10 cellular contexts compared by ENCODE assay signal in genomic region chr14:24116111-24116809, GRCh38. TPM values are rescaled to one million over a fixed set of nuclear protein-coding genes. Genes with fewer than 3 reads are reported as not detected.
DNase-seq lines count a peak whose midpoint lies in the region; ATAC-seq lines count a peak whose summit lies in the region.
"Had no signal": no experiment of that assay in that cellular context is flagged by ENCODE, and none has a peak within 500 bp of the region (broad histone marks: within the 10 kb centered on the region; RNA-seq: fewer than 3 reads in every experiment).

No MANE protein-coding gene starts in this region.

- H3K27ac Mint-ChIP-seq in T-helper 2 cell treated with Interferon-gamma antibody and Interleukin-4, amounts not matched to agents 5 μg/mL and 100 μg/mL, for 36 hours: peak overlapping the region; percentile 97
- peak overlapping the region; percentile 98 for H3K27ac Mint-ChIP-seq in activated T-helper 17 cell treated with anti-CD3 and anti-CD28 coated beads, Interleukin-2, amount 50 U/mL, for 72 hours
- H3K27ac Mint-ChIP-seq in immature natural killer cell: peak overlapping the region; percentile 37 to 100 (median 98)
- H3K27ac Mint-ChIP-seq in stimulated activated naive B cell treated with anti-CD40 and anti-IgM and Interleukin-4, amounts not matched to agents 10 μg/mL and 1 μg/mL and 100 μg/mL, for 72 hours: no peak overlapping the region

- peaks cover 48% of the 10 kb centered on the region for H3K36me3 Mint-ChIP-seq in T-helper 2 cell treated with Interferon-gamma antibody and Interleukin-4, amounts not matched to agents 5 μg/mL and 100 μg/mL, for 36 hours (ENCODE audit: low read depth)
- peaks cover 69% of the 10 kb centered on the region for H3K36me3 Mint-ChIP-seq in activated T-helper 17 cell treated with anti-CD3 and anti-CD28 coated beads, Interleukin-2, amount 50 U/mL, for 72 hours (ENCODE audit: low read depth)
- H3K36me3 Mint-ChIP-seq in immature natural killer cell: peaks cover 18 to 37% (median 18%) of the 10 kb centered on the region in 3 donors
- peaks cover 29 to 52% of the 10 kb centered on the region in 2 donors for H3K36me3 Mint-ChIP-seq in stimulated activated naive B cell treated with anti-CD40 and anti-IgM and Interleukin-4, amounts not matched to agents 10 μg/mL and 1 μg/mL and 100 μg/mL, for 72 hours

- H3K4me3 Mint-ChIP-seq in T-helper 2 cell treated with Interferon-gamma antibody and Interleukin-4, amounts not matched to agents 5 μg/mL and 100 μg/mL, for 36 hours: peak overlapping the region; percentile 92
- peak overlapping the region; percentile 100 for H3K4me3 Mint-ChIP-seq in activated T-helper 17 cell treated with anti-CD3 and anti-CD28 coated beads, Interleukin-2, amount 50 U/mL, for 72 hours
- H3K4me3 Mint-ChIP-seq in immature natural killer cell: peak overlapping the region; percentile 96 to 100 (median 98)
- H3K4me3 Mint-ChIP-seq in stimulated activated naive B cell treated with anti-CD40 and anti-IgM and Interleukin-4, amounts not matched to agents 10 μg/mL and 1 μg/mL and 100 μg/mL, for 72 hours: peak overlapping the region; percentile 97 to 99

- H3K4me1 Mint-ChIP-seq in T-helper 2 cell treated with Interferon-gamma antibody and Interleukin-4, amounts not matched to agents 5 μg/mL and 100 μg/mL, for 36 hours (ENCODE audit: low read depth): peaks cover 25% of the 10 kb centered on the region
- peaks cover 24% of the 10 kb centered on the region for H3K4me1 Mint-ChIP-seq in activated T-helper 17 cell treated with anti-CD3 and anti-CD28 coated beads, Interleukin-2, amount 50 U/mL, for 72 hours
- H3K4me1 Mint-ChIP-seq in immature natural killer cell: peaks cover 30 to 37% of the 10 kb centered on the region in 2 donors
- peaks cover 20 to 24% of the 10 kb centered on the region in 2 donors for H3K4me1 Mint-ChIP-seq in stimulated activated naive B cell treated with anti-CD40 and anti-IgM and Interleukin-4, amounts not matched to agents 10 μg/mL and 1 μg/mL and 100 μg/mL, for 72 hours

- H3K27me3 Mint-ChIP-seq in T-helper 2 cell treated with Interferon-gamma antibody and Interleukin-4, amounts not matched to agents 5 μg/mL and 100 μg/mL, for 36 hours (ENCODE audit: low read depth): no peaks in the 10 kb centered on the region
- no peaks in the 10 kb centered on the region for H3K27me3 Mint-ChIP-seq in activated T-helper 17 cell treated with anti-CD3 and anti-CD28 coated beads, Interleukin-2, amount 50 U/mL, for 72 hours
- peaks cover 8 to 16% (median 12%) of the 10 kb centered on the region in 3 donors for H3K27me3 Mint-ChIP-seq in immature natural killer cell (ENCODE audit: low read depth in 3 of 3)
- H3K27me3 Mint-ChIP-seq in stimulated activated naive B cell treated with anti-CD40 and anti-IgM and Interleukin-4, amounts not matched to agents 10 μg/mL and 1 μg/mL and 100 μg/mL, for 72 hours: no peaks in the 10 kb centered on the region

- H3K9me3 Mint-ChIP-seq in T-helper 2 cell treated with Interferon-gamma antibody and Interleukin-4, amounts not matched to agents 5 μg/mL and 100 μg/mL, for 36 hours: no peaks in the 10 kb centered on the region
- H3K9me3 Mint-ChIP-seq in activated T-helper 17 cell treated with anti-CD3 and anti-CD28 coated beads, Interleukin-2, amount 50 U/mL, for 72 hours: no peaks in the 10 kb centered on the region
- H3K9me3 Mint-ChIP-seq in immature natural killer cell: no peaks in the 10 kb centered on the region
- H3K9me3 Mint-ChIP-seq in stimulated activated naive B cell treated with anti-CD40 and anti-IgM and Interleukin-4, amounts not matched to agents 10 μg/mL and 1 μg/mL and 100 μg/mL, for 72 hours: no peaks in the 10 kb centered on the region

- DNase-seq in T-helper 2 cell treated with Interferon-gamma antibody and Interleukin-4, amounts not matched to agents 5 μg/mL and 100 μg/mL, for 36 hours (ENCODE audit: low spot score): no peak
- DNase-seq in T-helper 2 cell (no peak), immature natural killer cell (no peak), cerebellar nuclear complex (lab: John Stamatoyannopoulos, UW) (no peak)
- no peak for DNase-seq in stimulated activated naive B cell treated with anti-CD40 and anti-IgM and Interleukin-4, amounts not matched to agents 10 μg/mL and 1 μg/mL and 100 μg/mL, for 72 hours

- ATAC-seq in activated T-helper 17 cell treated with anti-CD3 and anti-CD28 coated beads, Interleukin-2, amount 50 U/mL, for 72 hours (replicated peaks): no peak
- ATAC-seq in stimulated activated naive B cell treated with anti-CD40 and anti-IgM and Interleukin-4, amounts not matched to agents 10 μg/mL and 1 μg/mL and 100 μg/mL, for 72 hours (replicated peaks): no peak
- ATAC-seq in HG02623 (IDR thresholded peaks at IDR 0.05; ENCODE audit: unreplicated experiment): no peak
- ATAC-seq in HG02884 (IDR thresholded peaks at IDR 0.05; ENCODE audit: unreplicated experiment): no peak
- ATAC-seq: mucosa of descending colon had no signal

RNA-seq across cellular contexts. Expression of gene NRL, which starts 1.5 kb away (rescaled TPM):
- 1 to 10 TPM; 1.7 to 2.5 TPM for total RNA-seq in activated T-helper 17 cell treated with anti-CD3 and anti-CD28 coated beads, Interleukin-2, amount 50 U/mL, for 72 hours
- 1 to 10 TPM; 2.8 to 4.1 (median 3.0) TPM for polyA plus RNA-seq in immature natural killer cell

RNA-seq across cellular contexts. Expression of gene DCAF11, which starts 1.7 kb away (rescaled TPM):
- 10 to 100 TPM; 72.4 to 94.8 TPM for total RNA-seq in activated T-helper 17 cell treated with anti-CD3 and anti-CD28 coated beads, Interleukin-2, amount 50 U/mL, for 72 hours
- polyA plus RNA-seq in immature natural killer cell: 100 to 1,000 TPM in 1 of 3 donors, 10 to 100 TPM in 2; 91.1 to 129 (median 98.2) TPM

RNA-seq across cellular contexts. Expression of gene FITM1, which starts 14.2 kb away (rescaled TPM):
- under 1 TPM in 1 of 2 donors, not detected in 1; 0.58 TPM for total RNA-seq in activated T-helper 17 cell treated with anti-CD3 and anti-CD28 coated beads, Interleukin-2, amount 50 U/mL, for 72 hours
- polyA plus RNA-seq in immature natural killer cell: under 1 TPM; 0.28 to 0.90 (median 0.85) TPM
- polyA plus RNA-seq: AG04450 had no signal

RNA-seq across cellular contexts. Expression of gene PSME1, which starts 19.7 kb away (rescaled TPM):
- 100 to 1,000 TPM; 361 to 375 TPM for total RNA-seq in activated T-helper 17 cell treated with anti-CD3 and anti-CD28 coated beads, Interleukin-2, amount 50 U/mL, for 72 hours
- 1,000 to 10,000 TPM; 1,115 to 1,243 (median 1,240) TPM for polyA plus RNA-seq in immature natural killer cell

RNA-seq across cellular contexts. Expression of gene PCK2, which starts 22.1 kb away (rescaled TPM):
- total RNA-seq in activated T-helper 17 cell treated with anti-CD3 and anti-CD28 coated beads, Interleukin-2, amount 50 U/mL, for 72 hours: 10 to 100 TPM; 31.4 to 57.6 TPM
- polyA plus RNA-seq in immature natural killer cell: 10 to 100 TPM in 2 of 3 donors, 1 to 10 TPM in 1; 8.2 to 13.3 (median 12.0) TPM
